In the genomic region with DNA sequence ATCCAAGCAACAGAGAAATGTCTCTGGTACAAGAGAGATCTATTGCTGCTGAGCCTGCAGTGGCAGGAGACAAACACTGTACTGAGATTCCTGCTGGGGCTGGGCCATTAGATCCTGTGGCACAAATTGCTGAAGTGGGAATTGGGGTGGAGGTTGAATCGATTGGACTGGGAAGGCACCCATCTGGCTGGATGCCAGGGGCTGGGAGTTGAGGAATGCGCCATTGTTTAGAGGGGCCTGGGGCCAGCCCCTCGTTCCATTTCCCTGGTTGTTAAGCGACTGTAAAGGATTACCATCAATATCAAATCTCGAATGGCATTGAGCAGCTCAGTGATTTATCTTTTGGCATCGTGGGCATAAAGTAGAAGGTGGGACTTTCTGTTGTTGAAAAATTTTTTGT, we compare ENCODE assay signal across 25 cellular contexts.
"Had no signal": no experiment of that assay in that cellular context is flagged by ENCODE, and none has a peak within 500 bp of the region (broad histone marks: within the 10 kb centered on the region; RNA-seq: fewer than 3 reads in every experiment).

No MANE protein-coding gene starts in this region.

- ATAC-seq: foreskin keratinocyte; gastroesophageal sphincter; heart left ventricle; left colon; left lobe of liver; lower lobe of right lung; mucosa of descending colon; naive thymus-derived CD8-positive, alpha-beta T cell had no signal

- H3K4me3 ChIP-seq: coronary artery, dorsolateral prefrontal cortex, esophagus muscularis mucosa, gastroesophageal sphincter, heart left ventricle, hepatocyte, left ventricle myocardium inferior, lower lobe of right lung, mucosa of descending colon had no signal

- H3K36me3 ChIP-seq: lower lobe of right lung had no signal

- H3K4me1 ChIP-seq: foreskin keratinocyte, lower lobe of right lung had no signal

- H2AFZ ChIP-seq: hepatocyte had no signal

- FAIRE-seq: endothelial cell of umbilical vein, frontal cortex, kidney had no signal

- H3K27ac ChIP-seq: coronary artery, dorsolateral prefrontal cortex, esophagus muscularis mucosa, foreskin keratinocyte, gastroesophageal sphincter, heart left ventricle, hepatocyte, left ventricle myocardium inferior, lower lobe of right lung had no signal

- H3K27me3 ChIP-seq: esophagus muscularis mucosa, gastroesophageal sphincter, heart left ventricle, hepatocyte had no signal

- H3K79me2 ChIP-seq: hepatocyte had no signal

- DNase-seq: dermis blood vessel endothelial cell; dorsolateral prefrontal cortex; effector CD4-positive, alpha-beta T cell; effector memory CD4-positive, alpha-beta T cell; foreskin keratinocyte; heart left ventricle; hypothalamus; immature natural killer cell; islet precursor cell; kidney; kidney glomerular epithelial cell; left colon; left ventricle myocardium inferior; lower lobe of right lung; mesenchymal stem cell; mucosa of descending colon; naive B cell; naive thymus-derived CD8-positive, alpha-beta T cell had no signal

- H3K4me2 ChIP-seq: hepatocyte had no signal
